In the genomic region with DNA sequence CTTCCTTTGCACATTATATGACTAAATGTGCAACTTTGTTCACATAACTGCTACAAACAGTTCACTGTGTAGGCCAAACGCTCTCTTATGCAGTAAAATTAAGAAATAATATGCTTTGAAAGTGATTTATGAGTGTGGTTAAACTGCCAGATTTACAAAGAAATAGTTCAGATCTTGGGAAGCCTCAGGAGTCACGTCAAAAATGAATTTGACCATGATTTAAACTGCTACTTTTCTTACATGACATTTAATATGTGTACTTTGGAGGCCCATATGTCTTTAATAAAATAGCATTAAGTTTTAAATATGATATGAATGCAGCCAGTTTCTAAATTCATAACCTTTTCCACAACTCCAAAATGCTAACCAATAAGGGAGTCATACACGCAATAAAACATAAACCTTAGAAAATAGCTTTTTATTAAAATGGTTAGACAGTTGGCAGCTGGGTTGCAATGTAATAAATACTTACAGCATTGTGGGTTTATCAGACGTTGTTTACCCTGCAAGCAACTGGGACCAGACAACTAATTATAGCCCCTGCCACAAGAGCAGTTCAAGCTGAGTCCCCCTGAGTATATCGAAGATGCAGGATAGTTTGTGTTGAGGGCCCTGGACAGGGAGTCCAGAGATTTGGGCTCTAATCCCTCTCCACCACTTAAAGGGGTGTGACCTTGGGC, we compare ENCODE assay signal across 1 cellular context.
TF ChIP-seq lines count a peak whose summit lies in the region.

No MANE protein-coding gene starts in this region.

TF ChIP-seq in SK-N-SH, 30 proteins besides CTCF, POLR2A, EP300 and RAD21 (continued from another document):
- TF ChIP-seq, protein P1, sequence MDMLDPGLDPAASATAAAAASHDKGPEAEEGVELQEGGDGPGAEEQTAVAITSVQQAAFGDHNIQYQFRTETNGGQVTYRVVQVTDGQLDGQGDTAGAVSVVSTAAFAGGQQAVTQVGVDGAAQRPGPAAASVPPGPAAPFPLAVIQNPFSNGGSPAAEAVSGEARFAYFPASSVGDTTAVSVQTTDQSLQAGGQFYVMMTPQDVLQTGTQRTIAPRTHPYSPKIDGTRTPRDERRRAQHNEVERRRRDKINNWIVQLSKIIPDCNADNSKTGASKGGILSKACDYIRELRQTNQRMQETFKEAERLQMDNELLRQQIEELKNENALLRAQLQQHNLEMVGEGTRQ (IDR thresholded peaks at IDR 0.05; ENCODE audit: borderline replicate concordance, low read depth, low read length) = no peak
- TF ChIP-seq NFIC (IDR thresholded peaks at IDR 0.05; ENCODE audit: borderline replicate concordance) (peak; percentile 65; the same call in 1 of the 2 replicates), CHD2 (IDR thresholded peaks at IDR 0.05; ENCODE audit: low read length, partially characterized antibody) (no peak), RFX5 (IDR thresholded peaks at IDR 0.05; ENCODE audit: low read length) (no peak), GATA2 (CRISPR knock-in tag; IDR thresholded peaks at IDR 0.05) (no peak), ELF1 (IDR thresholded peaks at IDR 0.05) (no peak), MEF2A (IDR thresholded peaks at IDR 0.05; ENCODE audit: borderline replicate concordance, low read depth) (no peak), FOXJ3 (CRISPR knock-in tag; IDR thresholded peaks at IDR 0.05) (no peak), RXRA (IDR thresholded peaks at IDR 0.05; ENCODE audit: borderline replicate concordance, low read depth) (peak; percentile 37; the same call in 1 of the 2 replicates), NRF1 (IDR thresholded peaks at IDR 0.05; ENCODE audit: low read depth, low read length) (no peak), RCOR1 (IDR thresholded peaks at IDR 0.05; ENCODE audit: low read length) (no peak), GABPA (IDR thresholded peaks at IDR 0.05; ENCODE audit: low read depth) (no peak), TAF1 (IDR thresholded peaks at IDR 0.05; ENCODE audit: borderline replicate concordance, low read depth, low read length) (no peak), FOXM1 (IDR thresholded peaks at IDR 0.05; ENCODE audit: low read depth) (peak; percentile 72; the same call in 1 of the 2 replicates), JUND (IDR thresholded peaks at IDR 0.05) (peak; percentile 84)
- TF ChIP-seq, protein P2, sequence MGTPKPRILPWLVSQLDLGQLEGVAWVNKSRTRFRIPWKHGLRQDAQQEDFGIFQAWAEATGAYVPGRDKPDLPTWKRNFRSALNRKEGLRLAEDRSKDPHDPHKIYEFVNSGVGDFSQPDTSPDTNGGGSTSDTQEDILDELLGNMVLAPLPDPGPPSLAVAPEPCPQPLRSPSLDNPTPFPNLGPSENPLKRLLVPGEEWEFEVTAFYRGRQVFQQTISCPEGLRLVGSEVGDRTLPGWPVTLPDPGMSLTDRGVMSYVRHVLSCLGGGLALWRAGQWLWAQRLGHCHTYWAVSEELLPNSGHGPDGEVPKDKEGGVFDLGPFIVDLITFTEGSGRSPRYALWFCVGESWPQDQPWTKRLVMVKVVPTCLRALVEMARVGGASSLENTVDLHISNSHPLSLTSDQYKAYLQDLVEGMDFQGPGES (IDR thresholded peaks at IDR 0.05; ENCODE audit: low read depth, low read length) = no peak
- TF ChIP-seq, protein P3, sequence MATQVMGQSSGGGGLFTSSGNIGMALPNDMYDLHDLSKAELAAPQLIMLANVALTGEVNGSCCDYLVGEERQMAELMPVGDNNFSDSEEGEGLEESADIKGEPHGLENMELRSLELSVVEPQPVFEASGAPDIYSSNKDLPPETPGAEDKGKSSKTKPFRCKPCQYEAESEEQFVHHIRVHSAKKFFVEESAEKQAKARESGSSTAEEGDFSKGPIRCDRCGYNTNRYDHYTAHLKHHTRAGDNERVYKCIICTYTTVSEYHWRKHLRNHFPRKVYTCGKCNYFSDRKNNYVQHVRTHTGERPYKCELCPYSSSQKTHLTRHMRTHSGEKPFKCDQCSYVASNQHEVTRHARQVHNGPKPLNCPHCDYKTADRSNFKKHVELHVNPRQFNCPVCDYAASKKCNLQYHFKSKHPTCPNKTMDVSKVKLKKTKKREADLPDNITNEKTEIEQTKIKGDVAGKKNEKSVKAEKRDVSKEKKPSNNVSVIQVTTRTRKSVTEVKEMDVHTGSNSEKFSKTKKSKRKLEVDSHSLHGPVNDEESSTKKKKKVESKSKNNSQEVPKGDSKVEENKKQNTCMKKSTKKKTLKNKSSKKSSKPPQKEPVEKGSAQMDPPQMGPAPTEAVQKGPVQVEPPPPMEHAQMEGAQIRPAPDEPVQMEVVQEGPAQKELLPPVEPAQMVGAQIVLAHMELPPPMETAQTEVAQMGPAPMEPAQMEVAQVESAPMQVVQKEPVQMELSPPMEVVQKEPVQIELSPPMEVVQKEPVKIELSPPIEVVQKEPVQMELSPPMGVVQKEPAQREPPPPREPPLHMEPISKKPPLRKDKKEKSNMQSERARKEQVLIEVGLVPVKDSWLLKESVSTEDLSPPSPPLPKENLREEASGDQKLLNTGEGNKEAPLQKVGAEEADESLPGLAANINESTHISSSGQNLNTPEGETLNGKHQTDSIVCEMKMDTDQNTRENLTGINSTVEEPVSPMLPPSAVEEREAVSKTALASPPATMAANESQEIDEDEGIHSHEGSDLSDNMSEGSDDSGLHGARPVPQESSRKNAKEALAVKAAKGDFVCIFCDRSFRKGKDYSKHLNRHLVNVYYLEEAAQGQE (IDR thresholded peaks at IDR 0.05; ENCODE audit: low read depth, low read length) = no peak
- TF ChIP-seq, protein P4, sequence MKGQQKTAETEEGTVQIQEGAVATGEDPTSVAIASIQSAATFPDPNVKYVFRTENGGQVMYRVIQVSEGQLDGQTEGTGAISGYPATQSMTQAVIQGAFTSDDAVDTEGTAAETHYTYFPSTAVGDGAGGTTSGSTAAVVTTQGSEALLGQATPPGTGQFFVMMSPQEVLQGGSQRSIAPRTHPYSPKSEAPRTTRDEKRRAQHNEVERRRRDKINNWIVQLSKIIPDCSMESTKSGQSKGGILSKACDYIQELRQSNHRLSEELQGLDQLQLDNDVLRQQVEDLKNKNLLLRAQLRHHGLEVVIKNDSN (IDR thresholded peaks at IDR 0.05; ENCODE audit: borderline replicate concordance, low read depth) = no peak
- TF ChIP-seq, protein P5, sequence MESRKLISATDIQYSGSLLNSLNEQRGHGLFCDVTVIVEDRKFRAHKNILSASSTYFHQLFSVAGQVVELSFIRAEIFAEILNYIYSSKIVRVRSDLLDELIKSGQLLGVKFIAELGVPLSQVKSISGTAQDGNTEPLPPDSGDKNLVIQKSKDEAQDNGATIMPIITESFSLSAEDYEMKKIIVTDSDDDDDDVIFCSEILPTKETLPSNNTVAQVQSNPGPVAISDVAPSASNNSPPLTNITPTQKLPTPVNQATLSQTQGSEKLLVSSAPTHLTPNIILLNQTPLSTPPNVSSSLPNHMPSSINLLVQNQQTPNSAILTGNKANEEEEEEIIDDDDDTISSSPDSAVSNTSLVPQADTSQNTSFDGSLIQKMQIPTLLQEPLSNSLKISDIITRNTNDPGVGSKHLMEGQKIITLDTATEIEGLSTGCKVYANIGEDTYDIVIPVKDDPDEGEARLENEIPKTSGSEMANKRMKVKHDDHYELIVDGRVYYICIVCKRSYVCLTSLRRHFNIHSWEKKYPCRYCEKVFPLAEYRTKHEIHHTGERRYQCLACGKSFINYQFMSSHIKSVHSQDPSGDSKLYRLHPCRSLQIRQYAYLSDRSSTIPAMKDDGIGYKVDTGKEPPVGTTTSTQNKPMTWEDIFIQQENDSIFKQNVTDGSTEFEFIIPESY (IDR thresholded peaks at IDR 0.05; ENCODE audit: borderline replicate concordance, low read depth) = peak; percentile 34; the same call in 1 of the 2 replicates
- TF ChIP-seq, protein P6, sequence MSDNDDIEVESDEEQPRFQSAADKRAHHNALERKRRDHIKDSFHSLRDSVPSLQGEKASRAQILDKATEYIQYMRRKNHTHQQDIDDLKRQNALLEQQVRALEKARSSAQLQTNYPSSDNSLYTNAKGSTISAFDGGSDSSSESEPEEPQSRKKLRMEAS (IDR thresholded peaks at IDR 0.05; ENCODE audit: low read depth) = no peak
